ENCODE assay signal across 1 cellular context in the genomic region with DNA sequence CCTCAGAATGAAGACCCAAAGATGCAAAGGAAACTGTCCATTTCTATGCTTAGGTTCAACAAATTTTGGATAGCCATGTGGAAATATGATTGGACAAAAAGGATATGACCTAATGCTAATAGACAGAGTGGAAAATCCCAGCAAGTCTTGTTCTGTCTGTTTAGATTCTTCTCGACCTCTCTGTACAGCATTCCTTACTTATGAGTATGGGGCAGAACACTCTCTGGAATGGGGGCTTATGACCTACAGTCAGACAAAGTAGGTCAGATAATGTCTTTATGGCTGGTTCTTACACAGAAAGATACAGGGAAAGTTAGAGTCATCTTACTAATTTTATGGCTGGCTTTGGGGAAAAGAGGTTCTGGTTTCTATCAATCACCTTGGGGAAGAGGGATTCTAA.
TF ChIP-seq lines count a peak whose summit lies in the region.

No MANE protein-coding gene starts in this region.

TF ChIP-seq in IMR-90, 13 proteins besides CTCF, POLR2A, EP300 and RAD21 (continued from another document):
- TF ChIP-seq, protein P1, sequence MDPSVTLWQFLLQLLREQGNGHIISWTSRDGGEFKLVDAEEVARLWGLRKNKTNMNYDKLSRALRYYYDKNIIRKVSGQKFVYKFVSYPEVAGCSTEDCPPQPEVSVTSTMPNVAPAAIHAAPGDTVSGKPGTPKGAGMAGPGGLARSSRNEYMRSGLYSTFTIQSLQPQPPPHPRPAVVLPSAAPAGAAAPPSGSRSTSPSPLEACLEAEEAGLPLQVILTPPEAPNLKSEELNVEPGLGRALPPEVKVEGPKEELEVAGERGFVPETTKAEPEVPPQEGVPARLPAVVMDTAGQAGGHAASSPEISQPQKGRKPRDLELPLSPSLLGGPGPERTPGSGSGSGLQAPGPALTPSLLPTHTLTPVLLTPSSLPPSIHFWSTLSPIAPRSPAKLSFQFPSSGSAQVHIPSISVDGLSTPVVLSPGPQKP (IDR thresholded peaks at IDR 0.05; ENCODE audit: borderline replicate concordance, low read depth, low read length): no peak
- TF ChIP-seq RCOR1 (IDR thresholded peaks at IDR 0.05; ENCODE audit: insufficient replicate concordance, low read length) (no peak), CEBPB (IDR thresholded peaks at IDR 0.05; ENCODE audit: low read depth, low read length) (no peak)
